Comparison of ENCODE assay signal across 28 cellular contexts in genomic region chr1:78136672-78137071, GRCh38.
"Had no signal": no experiment of that assay in that cellular context is flagged by ENCODE, and none has a peak within 500 bp of the region (broad histone marks: within the 10 kb centered on the region; RNA-seq: fewer than 3 reads in every experiment).

No MANE protein-coding gene starts in this region.

- H3K27ac ChIP-seq: adrenal gland, breast epithelium, cardiac muscle cell, colonic mucosa had no signal

- H3K27me3 ChIP-seq: adrenal gland, breast epithelium, cardiac muscle cell, colonic mucosa had no signal

- H3K9me3 ChIP-seq: adrenal gland, breast epithelium, colonic mucosa had no signal

- ATAC-seq: activated CD4-positive, alpha-beta T cell treated with anti-CD3 and anti-CD28 coated beads for 36 hours; activated CD8-positive, alpha-beta memory T cell treated with anti-CD3 and anti-CD28 coated beads, Interleukin-2, amount 10 ng/mL, durations not matched to agents 7 days and 5 days; activated CD8-positive, alpha-beta T cell treated with anti-CD3 and anti-CD28 coated beads, Interleukin-2, amount 10 ng/mL, durations not matched to agents 7 days and 5 days; activated naive CD8-positive, alpha-beta T cell treated with anti-CD3 and anti-CD28 coated beads, Interleukin-2, amount 50 U/mL, for 24 hours; esophagus mucosa had no signal

- H3K4me1 ChIP-seq: adrenal gland, breast epithelium, colonic mucosa had no signal

- DNase-seq: activated CD4-positive, alpha-beta memory T cell treated with anti-CD3 and anti-CD28 coated beads for 36 hours; activated CD4-positive, alpha-beta T cell treated with anti-CD3 and anti-CD28 coated beads for 36 hours; activated CD4-positive, alpha-beta T cell treated with anti-CD3 and anti-CD28 coated beads, Interleukin-2, amount 10 ng/mL, durations not matched to agents 24 days and 14 days; activated CD4-positive, CD25-positive, alpha-beta regulatory T cell; activated CD4-positive, CD25-positive, alpha-beta regulatory T cell treated with anti-CD3 and anti-CD28 coated beads, Interleukin-2, amount 50 U/mL, for 72 hours; activated CD8-positive, alpha-beta memory T cell treated with anti-CD3 and anti-CD28 coated beads, Interleukin-2, amount 10 ng/mL, durations not matched to agents 7 days and 5 days; activated CD8-positive, alpha-beta memory T cell treated with anti-CD3 and anti-CD28 coated beads, Interleukin-2, amount 50 U/mL, for 4 hours; activated CD8-positive, alpha-beta T cell treated with anti-CD3 and anti-CD28 coated beads, Interleukin-2, amount 10 ng/mL, durations not matched to agents 7 days and 5 days; activated effector memory CD4-positive, alpha-beta T cell treated with anti-CD3 and anti-CD28 coated beads, Interleukin-2, amount 50 U/mL, for 16 hours; activated naive CD4-positive, alpha-beta T cell treated with anti-CD3 and anti-CD28 coated beads for 36 hours; activated naive CD8-positive, alpha-beta T cell treated with anti-CD3 and anti-CD28 coated beads for 36 hours; activated naive CD8-positive, alpha-beta T cell treated with anti-CD3 and anti-CD28 coated beads, Interleukin-2, amount 50 U/mL, for 24 hours; activated T-cell treated with anti-CD3 and anti-CD28 coated beads, Interleukin-2, amount 50 U/mL, for 1 hour; activated T-cell treated with anti-CD3 and anti-CD28 coated beads, Interleukin-2, amount 50 U/mL, for 48 hours; adrenal gland; amygdala; aorta; central memory CD4-positive, alpha-beta T cell; cerebellar nuclear complex; colonic mucosa; effector CD8-positive, alpha-beta T cell; endodermal cell; foreskin fibroblast; head of caudate nucleus; T-helper 2 cell had no signal

- H3K4me3 ChIP-seq: adrenal gland, breast epithelium, cardiac muscle cell, colonic mucosa had no signal

- H3K36me3 ChIP-seq: adrenal gland, breast epithelium, cardiac muscle cell, colonic mucosa had no signal
